37 cellular contexts compared by ENCODE assay signal in the genomic region with DNA sequence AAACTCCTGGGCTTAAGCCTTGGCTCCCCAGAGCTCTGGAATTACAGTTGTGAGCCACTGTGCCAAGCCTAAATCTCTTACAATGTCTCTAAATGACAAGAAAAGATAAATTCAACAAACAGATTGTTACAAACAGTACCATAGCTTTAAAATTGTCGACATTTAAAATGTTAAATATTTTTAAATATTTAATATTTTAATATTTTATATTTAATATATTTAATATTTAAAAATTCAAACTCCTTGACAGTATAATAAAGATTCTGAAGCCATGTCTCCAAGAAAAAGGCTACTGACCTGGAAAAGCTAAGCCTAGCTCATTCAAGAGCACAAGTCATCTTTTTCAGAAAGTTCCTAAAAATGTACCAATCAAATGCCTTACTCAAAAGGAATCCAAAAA.
DNase-seq lines count a peak whose midpoint lies in the region; ATAC-seq, FAIRE-seq and TF ChIP-seq lines count a peak whose summit lies in the region.
"Had no signal": no experiment of that assay in that cellular context is flagged by ENCODE, and none has a peak within 500 bp of the region (broad histone marks: within the 10 kb centered on the region; RNA-seq: fewer than 3 reads in every experiment).

No MANE protein-coding gene starts in this region.

- H3K79me2 ChIP-seq in Karpas-422 (ENCODE audit: low read length): 0 out of 2 replicates have a peak, but pooled peaks cover 6% of the 10 kb centered on the region

- no peaks in the 10 kb centered on the region for H3K9me3 ChIP-seq in Karpas-422 (ENCODE audit: low read length)
- H3K9me3 ChIP-seq: BE2C, Caco-2 had no signal

- peaks cover 68% of the 10 kb centered on the region for H3K36me3 ChIP-seq in Karpas-422 (ENCODE audit: insufficient read depth, low read length)
- H3K36me3 ChIP-seq: BE2C had no signal

- CTCF ChIA-PET in WTC11 (lab: Charles Lee): no interaction called here

- no peaks in the 10 kb centered on the region for H3K4me1 ChIP-seq in Karpas-422 (ENCODE audit: low read length)
- H3K4me1 ChIP-seq: BE2C; BLaER1; BLaER1 treated with 17β-estradiol and CSF1 and Interleukin-3, amounts not matched to agents 10 nM and 100 nM; Caco-2 had no signal

- DNase-seq in RCC 7860 (ENCODE audit: low spot score) (no peak), WTC11 (ENCODE audit: low spot score) (no peak), immature natural killer cell (no peak), posterior cingulate gyrus (no peak), GM03348 (ENCODE audit: low spot score) (no peak), foreskin melanocyte (no peak), Karpas-422 (no peak)
- DNase-seq: 8988T; ACHN; AML-193; BE2C; C1 segment of cervical spinal cord; Caco-2; Calu3; CD4-positive, alpha-beta memory T cell; CD4-positive, alpha-beta T cell; CD4-positive, CD25-positive, alpha-beta regulatory T cell; CD8-positive, alpha-beta memory T cell; CD8-positive, alpha-beta T cell; COR-L47; DMS 273 treated with DMSO at 0.1 percent for 48 hours; DMS153; DMS53; DMS79; DMS79 treated with DMSO at 0.1 percent for 48 hours; DND-41; EL had no signal

- no peaks in the 10 kb centered on the region for H3K27me3 ChIP-seq in Karpas-422 (ENCODE audit: low read length)
- H3K27me3 ChIP-seq: BLaER1; BLaER1 treated with 17β-estradiol and CSF1 and Interleukin-3, amounts not matched to agents 10 nM and 100 nM had no signal

- no peaks in the 10 kb centered on the region for H3K27me3 Mint-ChIP-seq in WTC11 (ENCODE audit: low read depth)
- peaks cover 0 to 12% (median 7%) of the 10 kb centered on the region in 3 donors for H3K27me3 Mint-ChIP-seq in immature natural killer cell (ENCODE audit: low read depth in 3 of 3)
- H3K27me3 Mint-ChIP-seq: B cell; CD4-positive, alpha-beta memory T cell; CD4-positive, alpha-beta T cell; CD4-positive, CD25-positive, alpha-beta regulatory T cell had no signal

- H2AFZ ChIP-seq in Karpas-422 (ENCODE audit: low read length): no peak overlapping the region

- peaks cover 16% of the 10 kb centered on the region for H3K36me3 Mint-ChIP-seq in WTC11
- peaks cover 42 to 52% (median 50%) of the 10 kb centered on the region in 3 donors for H3K36me3 Mint-ChIP-seq in immature natural killer cell

- H4K20me1 ChIP-seq in Karpas-422 (ENCODE audit: insufficient read depth, low read depth, low read length): no peaks in the 10 kb centered on the region

- no peak for TF ChIP-seq CTCF in WTC11 (IDR thresholded peaks at IDR 0.05)

- H3K4me1 Mint-ChIP-seq in WTC11 (peaks cover 45% of the 10 kb centered on the region), immature natural killer cell (peaks cover 49 to 65% of the 10 kb centered on the region in 2 donors)
- H3K4me1 Mint-ChIP-seq: CD14-positive monocyte had no signal

- intact Hi-C loops in posterior cingulate gyrus (cut with DNase I): no loop called here

- POLR2A ChIA-PET in WTC11 (lab: Charles Lee): interaction anchor here (0.7 kb wide), 1 partner anchor 104 kb away, joined by 5 read pairs; no protein-coding TSS in a partner anchor

- H3K4me3 Mint-ChIP-seq in WTC11 (no peak overlapping the region), immature natural killer cell (no peak overlapping the region)
- H3K4me3 Mint-ChIP-seq: B cell; CD14-positive monocyte; CD4-positive, alpha-beta memory T cell; CD4-positive, alpha-beta T cell; CD4-positive, CD25-positive, alpha-beta regulatory T cell; CD8-positive, alpha-beta memory T cell; CD8-positive, alpha-beta T cell had no signal

- no peak overlapping the region for H3K27ac ChIP-seq in Karpas-422 (ENCODE audit: low read length)
- H3K27ac ChIP-seq: 22Rv1; A549; BLaER1; BLaER1 treated with 17β-estradiol and CSF1 and Interleukin-3, amounts not matched to agents 10 nM and 100 nM; C4-2B had no signal

- no peaks in the 10 kb centered on the region for H3K9me2 ChIP-seq in Karpas-422 (replicated peaks; ENCODE audit: insufficient read depth, low read length)

- ATAC-seq in WTC11: no peak
- ATAC-seq: A549; CD8-positive, alpha-beta T cell had no signal

- H3K4me2 ChIP-seq in Karpas-422 (ENCODE audit: low read depth, low read length, poor library complexity, severe bottlenecking): no peak overlapping the region
- H3K4me2 ChIP-seq: A549; BLaER1; BLaER1 treated with 17β-estradiol and CSF1 and Interleukin-3, amounts not matched to agents 10 nM and 100 nM had no signal

- H3K9me3 Mint-ChIP-seq in WTC11 (peaks cover 10% of the 10 kb centered on the region), immature natural killer cell (no peaks in the 10 kb centered on the region)
- H3K9me3 Mint-ChIP-seq: CD4-positive, alpha-beta T cell; CD8-positive, alpha-beta T cell had no signal

- no peak overlapping the region for H3K4me3 ChIP-seq in Karpas-422 (ENCODE audit: low read length)
- H3K4me3 ChIP-seq: A549; BLaER1; BLaER1 treated with 17β-estradiol and CSF1 and Interleukin-3, amounts not matched to agents 10 nM and 100 nM had no signal

- H3K9ac ChIP-seq in Karpas-422 (ENCODE audit: low read length): no peak overlapping the region
- H3K9ac ChIP-seq: BLaER1; BLaER1 treated with 17β-estradiol and CSF1 and Interleukin-3, amounts not matched to agents 10 nM and 100 nM had no signal

- peak; percentile 4 for FAIRE-seq in RCC 7860 (lab: Jason Lieb, UNC)
- peak; percentile 7 for FAIRE-seq in TTC549 (lab: Jason Lieb, UNC)
- FAIRE-seq: A204.1, A549, D721Med had no signal

- H3K27ac Mint-ChIP-seq in WTC11 (no peak overlapping the region), immature natural killer cell (peak overlapping the region in 4 of 6 donors; percentile 24 to 81 (median 71))
- H3K27ac Mint-ChIP-seq: CD4-positive, alpha-beta T cell; CD8-positive, alpha-beta T cell had no signal

TF ChIP-seq in WTC11, 78 proteins besides CTCF, POLR2A, EP300 and RAD21:
- TF ChIP-seq, protein P1, sequence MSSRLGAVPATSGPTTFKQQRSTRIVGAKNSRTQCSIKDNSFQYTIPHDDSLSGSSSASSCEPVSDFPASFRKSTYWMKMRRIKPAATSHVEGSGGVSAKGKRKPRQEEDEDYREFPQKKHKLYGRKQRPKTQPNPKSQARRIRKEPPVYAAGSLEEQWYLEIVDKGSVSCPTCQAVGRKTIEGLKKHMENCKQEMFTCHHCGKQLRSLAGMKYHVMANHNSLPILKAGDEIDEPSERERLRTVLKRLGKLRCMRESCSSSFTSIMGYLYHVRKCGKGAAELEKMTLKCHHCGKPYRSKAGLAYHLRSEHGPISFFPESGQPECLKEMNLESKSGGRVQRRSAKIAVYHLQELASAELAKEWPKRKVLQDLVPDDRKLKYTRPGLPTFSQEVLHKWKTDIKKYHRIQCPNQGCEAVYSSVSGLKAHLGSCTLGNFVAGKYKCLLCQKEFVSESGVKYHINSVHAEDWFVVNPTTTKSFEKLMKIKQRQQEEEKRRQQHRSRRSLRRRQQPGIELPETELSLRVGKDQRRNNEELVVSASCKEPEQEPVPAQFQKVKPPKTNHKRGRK (CRISPR knock-in tag; IDR thresholded peaks at IDR 0.05; ENCODE audit: borderline replicate concordance): no peak
- TF ChIP-seq HMGA2 (CRISPR knock-in tag; IDR thresholded peaks at IDR 0.05): peak; percentile 97
